Comparison of ENCODE assay signal across 29 cellular contexts in genomic region chr6:21186479-21187055, GRCh38.
DNase-seq lines count a peak whose midpoint lies in the region; ATAC-seq and TF ChIP-seq lines count a peak whose summit lies in the region.
"Had no signal": no experiment of that assay in that cellular context is flagged by ENCODE, and none has a peak within 500 bp of the region (broad histone marks: within the 10 kb centered on the region; RNA-seq: fewer than 3 reads in every experiment).

No MANE protein-coding gene starts in this region.

- no peak overlapping the region for H4K91ac ChIP-seq in H9 (ENCODE audit: insufficient read length, low read depth, low read length)

- H3K27ac Mint-ChIP-seq in H9 (peak overlapping the region; percentile 73 to 88 (median 87); a peak in 5 of 7 replicates), endodermal cell (peak overlapping the region; percentile 81), osteocyte (ENCODE audit: unreplicated experiment) (peak overlapping the region; percentile 34)
- H3K27ac Mint-ChIP-seq: activated B cell treated with CpG ODN at 0.5 μM for 24 hours; activated naive CD4-positive, alpha-beta T cell treated with anti-CD3 and anti-CD28 coated beads for 36 hours; activated T-cell treated with anti-CD3 and anti-CD28 coated beads, Interleukin-2, amount 50 U/mL, for 72 hours; CD4-positive, alpha-beta memory T cell; stimulated activated naive CD8-positive, alpha-beta T cell treated with anti-CD3 and anti-CD28 coated beads, Interleukin-15, amount 100 ng/mL, for 72 hours had no signal

- no peaks in the 10 kb centered on the region for H3K36me3 ChIP-seq in SK-N-MC (ENCODE audit: insufficient read depth, low read length)
- H3K36me3 ChIP-seq in endodermal cell (ENCODE audit: control insufficient read depth, insufficient read depth, low read length): no peaks in the 10 kb centered on the region
- H3K36me3 ChIP-seq: cardiac muscle cell, colonic mucosa, esophagus muscularis mucosa, thyroid gland, vagina had no signal

- H3K9ac ChIP-seq in H9 (ENCODE audit: extremely low read depth, insufficient read length, low read length) (no peak overlapping the region), SK-N-MC (ENCODE audit: insufficient read length) (no peak overlapping the region), endodermal cell (ENCODE audit: extremely low read depth, low read length, poor library complexity, severe bottlenecking) (no peak overlapping the region)

- H4K8ac ChIP-seq in H9 (replicated peaks; ENCODE audit: insufficient read length, low read depth, low read length): no peak overlapping the region

- H3K27me3 ChIP-seq in H9 (ENCODE audit: insufficient read depth, low read length) (no peaks in the 10 kb centered on the region), endodermal cell (ENCODE audit: control insufficient read depth, insufficient read depth, low read length, poor library complexity, severe bottlenecking) (no peaks in the 10 kb centered on the region)
- H3K27me3 ChIP-seq: cardiac muscle cell, colonic mucosa, esophagus muscularis mucosa, hepatocyte, thyroid gland, vagina had no signal

- no peak for ATAC-seq in GM21619 (IDR thresholded peaks at IDR 0.05; ENCODE audit: unreplicated experiment)
- ATAC-seq: activated T-cell treated with anti-CD3 and anti-CD28 coated beads, Interleukin-2, amount 50 U/mL, for 72 hours; HCT116; left lobe of liver; stimulated activated naive CD8-positive, alpha-beta T cell treated with anti-CD3 and anti-CD28 coated beads, Interleukin-15, amount 100 ng/mL, for 72 hours had no signal

- H3K23me2 ChIP-seq in H9 (ENCODE audit: insufficient read length, low read depth, low read length, poor library complexity, severe bottlenecking): no peaks in the 10 kb centered on the region

- no peak overlapping the region for H3K18ac ChIP-seq in H9 (ENCODE audit: insufficient read length, low read depth, low read length)

- no peaks in the 10 kb centered on the region for H3K9me3 ChIP-seq in H9 (ENCODE audit: control insufficient read depth, low read depth, low read length)
- H3K9me3 ChIP-seq in SK-N-MC (ENCODE audit: low read depth, low read length): no peaks in the 10 kb centered on the region
- H3K9me3 ChIP-seq in endodermal cell (ENCODE audit: control insufficient read depth, low read length): no peaks in the 10 kb centered on the region
- H3K9me3 ChIP-seq: colonic mucosa, esophagus muscularis mucosa, thyroid gland, vagina had no signal

- H3K79me2 ChIP-seq in H9 (ENCODE audit: insufficient read depth, low read length): no peaks in the 10 kb centered on the region
- H3K79me2 ChIP-seq: hepatocyte had no signal

- H3K27me3 Mint-ChIP-seq in H9 (ENCODE audit: low read depth) (no peaks in the 10 kb centered on the region), endodermal cell (ENCODE audit: insufficient read depth) (no peaks in the 10 kb centered on the region), osteocyte (ENCODE audit: unreplicated experiment) (no peaks in the 10 kb centered on the region)
- H3K27me3 Mint-ChIP-seq: activated B cell treated with CpG ODN at 0.5 μM for 24 hours; CD4-positive, alpha-beta memory T cell; stimulated activated naive CD8-positive, alpha-beta T cell treated with anti-CD3 and anti-CD28 coated beads, Interleukin-15, amount 100 ng/mL, for 72 hours had no signal

- peaks cover 15% of the 10 kb centered on the region; the same call in 1 of the 2 replicates for H3K4me1 ChIP-seq in H9 (ENCODE audit: insufficient read depth, low read length)
- H3K4me1 ChIP-seq in endodermal cell (ENCODE audit: control insufficient read depth, insufficient read depth, low read length): peaks cover 5% of the 10 kb centered on the region
- H3K4me1 ChIP-seq: colonic mucosa, thyroid gland, vagina had no signal

- TF ChIP-seq CTCF in H9 (conservative IDR thresholded peaks at IDR 0.05) (no peak), endodermal cell (conservative IDR thresholded peaks at IDR 0.05) (no peak), osteocyte (IDR thresholded peaks at IDR 0.05) (no peak)

- peaks cover 0 to 9% (median under 1%) of the 10 kb centered on the region in 3 experiments; a peak in 5 of 7 replicates for H3K36me3 Mint-ChIP-seq in H9 (ENCODE audit: insufficient read depth in 1 of 3, low read depth in 3 of 3)
- H3K36me3 Mint-ChIP-seq in endodermal cell (ENCODE audit: low read depth): peaks cover under 1% of the 10 kb centered on the region
- H3K36me3 Mint-ChIP-seq in osteocyte (ENCODE audit: unreplicated experiment): no peaks in the 10 kb centered on the region

- H2BK20ac ChIP-seq in H9 (ENCODE audit: low read depth, low read length, poor library complexity, severe bottlenecking): no peak overlapping the region

- no peak overlapping the region for H2AFZ ChIP-seq in H9 (ENCODE audit: low read length)
- H2AFZ ChIP-seq: hepatocyte, PC-9 had no signal

- no peak overlapping the region for H3K23ac ChIP-seq in H9 (ENCODE audit: insufficient read length, low read depth, low read length)

- no peaks in the 10 kb centered on the region for H3K79me1 ChIP-seq in H9 (ENCODE audit: insufficient read depth, low read depth, low read length, poor library complexity, severe bottlenecking)

- H2BK12ac ChIP-seq in H9 (ENCODE audit: insufficient read length, low read depth, low read length): no peak overlapping the region

- DNase-seq in H9: no peak
- DNase-seq in SK-N-MC (ENCODE audit: low read depth, low spot score): no peak
- no peak for DNase-seq in endodermal cell
- no peak for DNase-seq in osteocyte (ENCODE audit: extremely low spot score, unreplicated experiment)
- DNase-seq in NCI-H1417 (lab: John Stamatoyannopoulos, UW): no peak
- DNase-seq in NCI-H187 treated with DMSO at 0.1 percent for 48 hours (lab: John Stamatoyannopoulos, UW): no peak
- no peak for DNase-seq in NCI-H748 (lab: John Stamatoyannopoulos, UW; ENCODE audit: unreplicated experiment)
- DNase-seq: activated B cell treated with CpG ODN at 0.5 μM for 24 hours; activated CD4-positive, alpha-beta T cell treated with anti-CD3 and anti-CD28 coated beads, Interleukin-2, amount 50 U/mL, for 4 hours; activated naive CD4-positive, alpha-beta T cell treated with anti-CD3 and anti-CD28 coated beads for 36 hours; activated T-cell treated with anti-CD3 and anti-CD28 coated beads, Interleukin-2, amount 50 U/mL, for 72 hours; AML-193; amniotic stem cell; CD4-positive, alpha-beta memory T cell; colonic mucosa; foreskin melanocyte; Karpas-422; PC-9; SHP77 treated with DMSO at 0.1 percent for 48 hours; stimulated activated naive CD8-positive, alpha-beta T cell treated with anti-CD3 and anti-CD28 coated beads, Interleukin-15, amount 100 ng/mL, for 72 hours; SW 1271; thyroid gland had no signal

- H2BK15ac ChIP-seq in H9 (ENCODE audit: low read depth, low read length): no peak overlapping the region

- no CpG with 5 or more reads among the region's 2 CpGs for WGBS in H9 (ENCODE audit: extremely low coverage, insufficient read length, low lambda C conversion rate)
- 93% methylated on average over 1 of the region's 2 CpGs; no CpG with 5 or more reads in 1 of the 2 experiments for WGBS in endodermal cell (ENCODE audit: insufficient coverage in 1 of 2, insufficient read length in 1 of 2), 2 experiments

- H3K27ac ChIP-seq in H9 (ENCODE audit: insufficient read length, low read depth, low read length): no peak overlapping the region
- H3K27ac ChIP-seq in SK-N-MC: 0 out of 2 replicates have a peak overlapping the region, but pooled peaks have one; percentile 2
- peak overlapping the region; percentile 54 for H3K27ac ChIP-seq in endodermal cell (ENCODE audit: low read depth, low read length)
- H3K27ac ChIP-seq: cardiac muscle cell, colonic mucosa, esophagus muscularis mucosa, hepatocyte, PC-9, thyroid gland, vagina had no signal

- H3K9me3 Mint-ChIP-seq in H9 (no peaks in the 10 kb centered on the region; a peak in 1 of 5 replicates), endodermal cell (peaks cover under 1% of the 10 kb centered on the region), osteocyte (ENCODE audit: unreplicated experiment) (no peaks in the 10 kb centered on the region)
- H3K9me3 Mint-ChIP-seq: activated B cell treated with CpG ODN at 0.5 μM for 24 hours; activated naive CD4-positive, alpha-beta T cell treated with anti-CD3 and anti-CD28 coated beads for 36 hours; activated T-cell treated with anti-CD3 and anti-CD28 coated beads, Interleukin-2, amount 50 U/mL, for 72 hours; stimulated activated naive CD8-positive, alpha-beta T cell treated with anti-CD3 and anti-CD28 coated beads, Interleukin-15, amount 100 ng/mL, for 72 hours had no signal

- H2BK120ac ChIP-seq in H9 (ENCODE audit: low read depth, low read length, poor library complexity, severe bottlenecking): no peak overlapping the region

- H3T11ph ChIP-seq in H9 (ENCODE audit: low read length): no peak overlapping the region

- no peak overlapping the region for H3K4ac ChIP-seq in H9 (ENCODE audit: low read depth, low read length)

- no peak overlapping the region for H3K14ac ChIP-seq in H9 (ENCODE audit: insufficient read depth, low read length)

- H2BK5ac ChIP-seq in H9 (ENCODE audit: insufficient read length, low read length): no peak overlapping the region

- H4K20me1 ChIP-seq in H9 (ENCODE audit: control insufficient read depth, insufficient read depth, insufficient read length): no peaks in the 10 kb centered on the region

- H3K4me3 ChIP-seq in SK-N-MC (peak overlapping the region; percentile 21; the same call in 1 of the 2 replicates), endodermal cell (ENCODE audit: low read length) (no peak overlapping the region)
- H3K4me3 ChIP-seq: cardiac muscle cell, colonic mucosa, esophagus muscularis mucosa, hepatocyte, PC-9, thyroid gland, vagina had no signal

- no peak overlapping the region for H2AK5ac ChIP-seq in H9 (ENCODE audit: insufficient read length, low read length)

- no peak overlapping the region for H3K56ac ChIP-seq in H9 (ENCODE audit: insufficient read length, low read depth, low read length)

- H3K4me3 Mint-ChIP-seq in H9 (peak overlapping the region in 1 of 2 experiments; percentile 46; a peak in 2 of 5 replicates), endodermal cell (no peak overlapping the region), osteocyte (ENCODE audit: unreplicated experiment) (no peak overlapping the region)
- H3K4me3 Mint-ChIP-seq: activated B cell treated with CpG ODN at 0.5 μM for 24 hours; activated naive CD4-positive, alpha-beta T cell treated with anti-CD3 and anti-CD28 coated beads for 36 hours; activated T-cell treated with anti-CD3 and anti-CD28 coated beads, Interleukin-2, amount 50 U/mL, for 72 hours; CD4-positive, alpha-beta memory T cell; stimulated activated naive CD8-positive, alpha-beta T cell treated with anti-CD3 and anti-CD28 coated beads, Interleukin-15, amount 100 ng/mL, for 72 hours had no signal

- H3K4me1 Mint-ChIP-seq in H9: peaks cover 68 to 78% of the 10 kb centered on the region in 2 experiments
- peaks cover 33% of the 10 kb centered on the region for H3K4me1 Mint-ChIP-seq in endodermal cell
- peaks cover 50% of the 10 kb centered on the region for H3K4me1 Mint-ChIP-seq in osteocyte (ENCODE audit: unreplicated experiment)
- H3K4me1 Mint-ChIP-seq: stimulated activated naive CD8-positive, alpha-beta T cell treated with anti-CD3 and anti-CD28 coated beads, Interleukin-15, amount 100 ng/mL, for 72 hours had no signal

- H3K4me2 ChIP-seq in H9 (ENCODE audit: insufficient read depth, insufficient read length, low read length): peak overlapping the region; percentile 14
- H3K4me2 ChIP-seq: hepatocyte, PC-9 had no signal

- no peak overlapping the region for H4K5ac ChIP-seq in H9 (ENCODE audit: insufficient read length, low read depth, low read length)

Comparison
In these comparisons a context has a peak if more than half of its experiments do, and no peak if none do; other contexts are left out.
1. H3K27ac Mint-ChIP-seq: peak in every context shown above with its lines; median percentile 87 in H9; 81 in endodermal cell; 34 in osteocyte.